Comparison of ENCODE assay signal across 1 cellular context in the genomic region with DNA sequence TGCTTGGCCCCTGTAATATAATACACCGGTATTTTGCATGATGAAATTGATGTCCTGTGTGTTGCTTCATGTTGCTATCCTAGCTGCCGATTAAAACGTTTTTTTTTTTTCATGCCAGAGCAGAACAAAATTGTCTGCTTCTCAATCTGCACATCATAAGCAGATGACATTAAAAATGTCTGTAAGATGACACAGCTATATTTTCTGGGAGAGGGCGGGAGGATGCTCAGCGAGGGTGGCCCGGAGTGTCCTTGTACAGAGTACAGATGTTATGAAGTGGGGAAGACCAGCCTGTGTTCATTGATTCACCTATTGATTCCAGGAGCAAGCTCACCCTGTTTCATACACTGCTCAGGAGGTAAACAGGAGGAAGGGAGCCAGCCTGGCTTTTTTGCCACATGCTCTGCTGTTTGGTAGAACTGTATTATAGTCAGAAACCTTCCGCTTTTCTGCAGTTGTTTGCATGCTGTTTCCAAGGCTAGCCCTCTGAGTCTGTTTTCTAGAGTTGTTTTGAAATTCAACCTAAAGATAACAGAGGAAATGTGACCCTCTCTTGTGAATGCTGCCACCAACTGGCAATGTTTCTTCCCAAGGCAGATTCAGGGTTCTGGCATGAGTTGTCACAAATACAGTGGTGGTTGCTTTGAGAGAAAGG.
A peak's percentile ranks its signal among the peaks of the same experiment; 100 is the strongest.
TF ChIP-seq lines count a peak whose summit lies in the region.

No MANE protein-coding gene starts in this region.

TF ChIP-seq in HEK293, 187 proteins besides CTCF, POLR2A, EP300 and RAD21 (continues in another document):
- TF ChIP-seq PRDM2 (tag by site-specific recombination; IDR thresholded peaks at IDR 0.05; ENCODE audit: borderline replicate concordance) = no peak
- TF ChIP-seq, protein P1, sequence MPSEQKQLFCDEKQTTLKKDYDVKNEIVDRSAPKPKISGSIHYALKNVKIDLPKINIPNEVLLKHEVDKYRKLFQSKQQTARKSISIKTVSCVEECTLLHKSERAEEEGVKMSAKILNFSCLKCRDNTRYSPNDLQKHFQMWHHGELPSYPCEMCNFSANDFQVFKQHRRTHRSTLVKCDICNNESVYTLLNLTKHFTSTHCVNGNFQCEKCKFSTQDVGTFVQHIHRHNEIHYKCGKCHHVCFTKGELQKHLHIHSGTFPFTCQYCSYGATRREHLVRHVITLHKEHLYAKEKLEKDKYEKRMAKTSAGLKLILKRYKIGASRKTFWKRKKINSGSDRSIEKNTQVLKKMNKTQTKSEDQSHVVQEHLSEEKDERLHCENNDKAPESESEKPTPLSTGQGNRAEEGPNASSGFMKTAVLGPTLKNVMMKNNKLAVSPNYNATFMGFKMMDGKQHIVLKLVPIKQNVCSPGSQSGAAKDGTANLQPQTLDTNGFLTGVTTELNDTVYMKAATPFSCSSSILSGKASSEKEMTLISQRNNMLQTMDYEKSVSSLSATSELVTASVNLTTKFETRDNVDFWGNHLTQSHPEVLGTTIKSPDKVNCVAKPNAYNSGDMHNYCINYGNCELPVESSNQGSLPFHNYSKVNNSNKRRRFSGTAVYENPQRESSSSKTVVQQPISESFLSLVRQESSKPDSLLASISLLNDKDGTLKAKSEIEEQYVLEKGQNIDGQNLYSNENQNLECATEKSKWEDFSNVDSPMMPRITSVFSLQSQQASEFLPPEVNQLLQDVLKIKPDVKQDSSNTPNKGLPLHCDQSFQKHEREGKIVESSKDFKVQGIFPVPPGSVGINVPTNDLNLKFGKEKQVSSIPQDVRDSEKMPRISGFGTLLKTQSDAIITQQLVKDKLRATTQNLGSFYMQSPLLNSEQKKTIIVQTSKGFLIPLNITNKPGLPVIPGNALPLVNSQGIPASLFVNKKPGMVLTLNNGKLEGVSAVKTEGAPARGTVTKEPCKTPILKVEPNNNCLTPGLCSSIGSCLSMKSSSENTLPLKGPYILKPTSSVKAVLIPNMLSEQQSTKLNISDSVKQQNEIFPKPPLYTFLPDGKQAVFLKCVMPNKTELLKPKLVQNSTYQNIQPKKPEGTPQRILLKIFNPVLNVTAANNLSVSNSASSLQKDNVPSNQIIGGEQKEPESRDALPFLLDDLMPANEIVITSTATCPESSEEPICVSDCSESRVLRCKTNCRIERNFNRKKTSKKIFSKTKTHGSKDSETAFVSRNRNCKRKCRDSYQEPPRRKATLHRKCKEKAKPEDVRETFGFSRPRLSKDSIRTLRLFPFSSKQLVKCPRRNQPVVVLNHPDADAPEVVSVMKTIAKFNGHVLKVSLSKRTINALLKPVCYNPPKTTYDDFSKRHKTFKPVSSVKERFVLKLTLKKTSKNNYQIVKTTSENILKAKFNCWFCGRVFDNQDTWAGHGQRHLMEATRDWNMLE (tag by site-specific recombination; conservative IDR thresholded peaks at IDR 0.05; ENCODE audit: low read depth) = 0 out of 2 replicates have a peak, but pooled peaks have one; percentile 26
- 0 out of 2 replicates have a peak, but pooled peaks have one; percentile 25 for TF ChIP-seq ZNF335 (tag by site-specific recombination; conservative IDR thresholded peaks at IDR 0.05)
- no peak for TF ChIP-seq GLIS2 (tag by site-specific recombination; IDR thresholded peaks at IDR 0.05)
- TF ChIP-seq ZNF138 (tag by site-specific recombination; IDR thresholded peaks at IDR 0.05; ENCODE audit: borderline replicate concordance) = no peak
- no peak for TF ChIP-seq YY1 (tag by site-specific recombination; IDR thresholded peaks at IDR 0.05)
- TF ChIP-seq ZSCAN4 (tag by site-specific recombination; IDR thresholded peaks at IDR 0.05) = no peak
- no peak for TF ChIP-seq ZBTB11 (tag by site-specific recombination; conservative IDR thresholded peaks at IDR 0.05; ENCODE audit: low read depth)
- TF ChIP-seq, protein P2, sequence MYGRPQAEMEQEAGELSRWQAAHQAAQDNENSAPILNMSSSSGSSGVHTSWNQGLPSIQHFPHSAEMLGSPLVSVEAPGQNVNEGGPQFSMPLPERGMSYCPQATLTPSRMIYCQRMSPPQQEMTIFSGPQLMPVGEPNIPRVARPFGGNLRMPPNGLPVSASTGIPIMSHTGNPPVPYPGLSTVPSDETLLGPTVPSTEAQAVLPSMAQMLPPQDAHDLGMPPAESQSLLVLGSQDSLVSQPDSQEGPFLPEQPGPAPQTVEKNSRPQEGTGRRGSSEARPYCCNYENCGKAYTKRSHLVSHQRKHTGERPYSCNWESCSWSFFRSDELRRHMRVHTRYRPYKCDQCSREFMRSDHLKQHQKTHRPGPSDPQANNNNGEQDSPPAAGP (tag by site-specific recombination; IDR thresholded peaks at IDR 0.05) = no peak
- no peak for TF ChIP-seq ZNF596 (tag by site-specific recombination; IDR thresholded peaks at IDR 0.05)
- TF ChIP-seq, protein P3, sequence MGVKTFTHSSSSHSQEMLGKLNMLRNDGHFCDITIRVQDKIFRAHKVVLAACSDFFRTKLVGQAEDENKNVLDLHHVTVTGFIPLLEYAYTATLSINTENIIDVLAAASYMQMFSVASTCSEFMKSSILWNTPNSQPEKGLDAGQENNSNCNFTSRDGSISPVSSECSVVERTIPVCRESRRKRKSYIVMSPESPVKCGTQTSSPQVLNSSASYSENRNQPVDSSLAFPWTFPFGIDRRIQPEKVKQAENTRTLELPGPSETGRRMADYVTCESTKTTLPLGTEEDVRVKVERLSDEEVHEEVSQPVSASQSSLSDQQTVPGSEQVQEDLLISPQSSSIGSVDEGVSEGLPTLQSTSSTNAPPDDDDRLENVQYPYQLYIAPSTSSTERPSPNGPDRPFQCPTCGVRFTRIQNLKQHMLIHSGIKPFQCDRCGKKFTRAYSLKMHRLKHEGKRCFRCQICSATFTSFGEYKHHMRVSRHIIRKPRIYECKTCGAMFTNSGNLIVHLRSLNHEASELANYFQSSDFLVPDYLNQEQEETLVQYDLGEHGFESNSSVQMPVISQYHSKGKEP (tag by site-specific recombination; IDR thresholded peaks at IDR 0.05) = 0 out of 2 replicates have a peak, but pooled peaks have one; percentile 18
- no peak for TF ChIP-seq ZNF423 (tag by site-specific recombination; IDR thresholded peaks at IDR 0.05)
- TF ChIP-seq ZNF830 (tag by site-specific recombination; IDR thresholded peaks at IDR 0.05; ENCODE audit: low read depth) = no peak
- TF ChIP-seq ZXDB (tag by site-specific recombination; IDR thresholded peaks at IDR 0.05) = no peak
- peak; percentile 67 for TF ChIP-seq ZBTB20 (tag by site-specific recombination; IDR thresholded peaks at IDR 0.05)
- TF ChIP-seq ZNF660 (tag by site-specific recombination; IDR thresholded peaks at IDR 0.05) = peak; percentile 71; the same call in 1 of the 2 replicates
- 0 out of 2 replicates have a peak, but pooled peaks have one; percentile 52 for TF ChIP-seq ZEB2 (tag by site-specific recombination; IDR thresholded peaks at IDR 0.05)
- TF ChIP-seq ZNF350 (tag by site-specific recombination; IDR thresholded peaks at IDR 0.05) = no peak
- TF ChIP-seq, protein P4, sequence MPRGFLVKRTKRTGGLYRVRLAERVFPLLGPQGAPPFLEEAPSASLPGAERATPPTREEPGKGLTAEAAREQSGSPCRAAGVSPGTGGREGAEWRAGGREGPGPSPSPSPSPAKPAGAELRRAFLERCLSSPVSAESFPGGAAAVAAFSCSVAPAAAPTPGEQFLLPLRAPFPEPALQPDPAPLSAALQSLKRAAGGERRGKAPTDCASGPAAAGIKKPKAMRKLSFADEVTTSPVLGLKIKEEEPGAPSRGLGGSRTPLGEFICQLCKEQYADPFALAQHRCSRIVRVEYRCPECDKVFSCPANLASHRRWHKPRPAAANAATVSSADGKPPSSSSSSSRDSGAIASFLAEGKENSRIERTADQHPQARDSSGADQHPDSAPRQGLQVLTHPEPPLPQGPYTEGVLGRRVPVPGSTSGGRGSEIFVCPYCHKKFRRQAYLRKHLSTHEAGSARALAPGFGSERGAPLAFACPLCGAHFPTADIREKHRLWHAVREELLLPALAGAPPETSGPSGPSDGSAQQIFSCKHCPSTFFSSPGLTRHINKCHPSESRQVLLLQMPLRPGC (tag by site-specific recombination; IDR thresholded peaks at IDR 0.05) = no peak
- TF ChIP-seq, protein P5, sequence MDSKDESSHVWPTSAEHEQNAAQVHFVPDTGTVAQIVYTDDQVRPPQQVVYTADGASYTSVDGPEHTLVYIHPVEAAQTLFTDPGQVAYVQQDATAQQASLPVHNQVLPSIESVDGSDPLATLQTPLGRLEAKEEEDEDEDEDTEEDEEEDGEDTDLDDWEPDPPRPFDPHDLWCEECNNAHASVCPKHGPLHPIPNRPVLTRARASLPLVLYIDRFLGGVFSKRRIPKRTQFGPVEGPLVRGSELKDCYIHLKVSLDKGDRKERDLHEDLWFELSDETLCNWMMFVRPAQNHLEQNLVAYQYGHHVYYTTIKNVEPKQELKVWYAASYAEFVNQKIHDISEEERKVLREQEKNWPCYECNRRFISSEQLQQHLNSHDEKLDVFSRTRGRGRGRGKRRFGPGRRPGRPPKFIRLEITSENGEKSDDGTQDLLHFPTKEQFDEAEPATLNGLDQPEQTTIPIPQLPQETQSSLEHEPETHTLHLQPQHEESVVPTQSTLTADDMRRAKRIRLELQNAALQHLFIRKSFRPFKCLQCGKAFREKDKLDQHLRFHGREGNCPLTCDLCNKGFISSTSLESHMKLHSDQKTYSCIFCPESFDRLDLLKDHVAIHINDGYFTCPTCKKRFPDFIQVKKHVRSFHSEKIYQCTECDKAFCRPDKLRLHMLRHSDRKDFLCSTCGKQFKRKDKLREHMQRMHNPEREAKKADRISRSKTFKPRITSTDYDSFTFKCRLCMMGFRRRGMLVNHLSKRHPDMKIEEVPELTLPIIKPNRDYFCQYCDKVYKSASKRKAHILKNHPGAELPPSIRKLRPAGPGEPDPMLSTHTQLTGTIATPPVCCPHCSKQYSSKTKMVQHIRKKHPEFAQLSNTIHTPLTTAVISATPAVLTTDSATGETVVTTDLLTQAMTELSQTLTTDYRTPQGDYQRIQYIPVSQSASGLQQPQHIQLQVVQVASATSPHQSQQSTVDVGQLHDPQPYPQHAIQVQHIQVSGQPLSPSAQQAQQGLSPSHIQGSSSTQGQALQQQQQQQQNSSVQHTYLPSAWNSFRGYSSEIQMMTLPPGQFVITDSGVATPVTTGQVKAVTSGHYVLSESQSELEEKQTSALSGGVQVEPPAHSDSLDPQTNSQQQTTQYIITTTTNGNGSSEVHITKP (tag by site-specific recombination; IDR thresholded peaks at IDR 0.05) = no peak
- TF ChIP-seq ZNF174 (tag by site-specific recombination; IDR thresholded peaks at IDR 0.05) = no peak
- no peak for TF ChIP-seq KLF1 (tag by site-specific recombination; IDR thresholded peaks at IDR 0.05)
- TF ChIP-seq ZNF654 (tag by site-specific recombination; IDR thresholded peaks at IDR 0.05; ENCODE audit: low read depth) = peak; percentile 67
